8 cellular contexts compared by ENCODE assay signal in the genomic region with DNA sequence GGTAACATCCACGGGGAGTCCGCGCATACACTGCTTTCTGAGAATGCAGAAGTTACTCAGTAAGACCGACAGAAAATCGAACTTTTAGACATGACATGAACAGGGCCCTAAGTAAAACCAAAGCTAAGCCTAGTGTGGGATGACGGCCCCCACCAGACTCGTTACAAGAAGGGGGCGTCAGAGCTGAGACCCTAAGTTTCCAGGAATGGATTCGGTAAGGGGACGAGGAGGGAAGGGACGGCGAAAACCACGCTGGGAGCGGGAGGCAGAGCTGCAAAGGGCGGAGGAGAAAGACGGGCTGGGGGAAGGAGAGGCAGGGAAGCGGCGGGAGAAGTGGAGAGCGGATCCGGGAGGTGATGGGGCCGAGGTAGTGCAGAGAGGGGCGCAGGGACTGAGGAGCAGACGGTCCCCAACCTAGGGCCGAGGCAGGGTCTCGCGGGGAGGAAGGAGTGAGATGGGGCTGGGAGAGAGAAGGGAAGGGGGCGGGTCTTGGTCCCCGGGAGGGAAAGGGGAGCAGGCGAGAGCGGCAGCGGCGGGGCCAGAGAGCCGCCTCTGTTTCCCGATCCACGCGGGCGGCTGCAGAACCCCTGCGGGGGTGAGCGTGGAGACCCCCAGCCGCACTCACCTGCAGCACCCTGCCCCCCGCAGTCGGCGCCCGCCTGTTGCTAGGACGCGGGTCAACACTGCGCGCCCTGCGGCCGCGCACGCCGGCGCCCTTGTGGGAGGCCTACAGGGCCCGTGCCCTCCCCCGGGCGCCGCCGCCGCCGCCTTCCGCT. TPM values are rescaled to one million over a fixed set of nuclear protein-coding genes. Genes with fewer than 3 reads are reported as not detected.
A peak's percentile ranks its signal among the peaks of the same experiment; 100 is the strongest.
DNase-seq lines count a peak whose midpoint lies in the region; ATAC-seq, FAIRE-seq and TF ChIP-seq lines count a peak whose summit lies in the region.

No MANE protein-coding gene starts in this region.

- peak; percentile 7 to 31 for DNase-seq in NCI-H524 (lab: John Stamatoyannopoulos, UW)
- DNase-seq in NCI-H524 treated with DMSO at 0.1 percent for 48 hours (lab: John Stamatoyannopoulos, UW) = no peak
- DNase-seq in RWPE2 (ENCODE audit: low spot score) = peak; percentile 61
- peak; percentile 24 for DNase-seq in choroid plexus epithelial cell (ENCODE audit: low read depth)
- DNase-seq in left kidney (ENCODE audit: low read depth, low spot score) = peak; percentile 83
- DNase-seq in stimulated activated CD8-positive, alpha-beta memory T cell treated with anti-CD3 and anti-CD28 coated beads, Interleukin-4, amount 100 ng/mL, for 24 hours (ENCODE audit: low read depth) = peak; percentile 10
- DNase-seq in GM12892 (ENCODE audit: insufficient read length) = no peak

- no peaks in the 10 kb centered on the region for H3K4me1 ChIP-seq in RWPE2 (ENCODE audit: insufficient read depth, poor library complexity, severe bottlenecking)

- no peak overlapping the region for H3K27ac ChIP-seq in RWPE2 (ENCODE audit: poor library complexity, severe bottlenecking)

- no peaks in the 10 kb centered on the region for H3K27me3 ChIP-seq in RWPE2 (ENCODE audit: insufficient read depth, poor library complexity, severe bottlenecking)

- H3K36me3 ChIP-seq in RWPE2 (ENCODE audit: low read depth) = 0 out of 2 replicates have a peak, but pooled peaks cover 2% of the 10 kb centered on the region

- no peak for TF ChIP-seq POLR2A in GM12892 (IDR thresholded peaks at IDR 0.05; ENCODE audit: low read depth, low read length)

- TF ChIP-seq CTCF in RWPE2 (IDR thresholded peaks at IDR 0.05; ENCODE audit: poor library complexity, severe bottlenecking) (no peak), choroid plexus epithelial cell (conservative IDR thresholded peaks at IDR 0.05; ENCODE audit: low read depth, low read length) (no peak)

- FAIRE-seq in GM12892 (lab: Jason Lieb, UNC) = no peak

- H3K4me3 ChIP-seq in RWPE2 (ENCODE audit: severe bottlenecking) (peak overlapping the region; percentile 90), choroid plexus epithelial cell (ENCODE audit: low read depth, low read length) (peak overlapping the region; percentile 57)

- no peaks in the 10 kb centered on the region for H3K9me3 ChIP-seq in RWPE2 (ENCODE audit: severe bottlenecking)

- ATAC-seq in RWPE2 (ENCODE audit: low read depth) (peak; percentile 83), GM21390 (IDR thresholded peaks at IDR 0.05; ENCODE audit: unreplicated experiment) (no peak)

RNA-seq across cellular contexts. Expression of gene ODAD2, which starts 0.5 kb away (rescaled TPM):
- not detected for polyA plus RNA-seq in GM12892 (2012; ENCODE audit: missing spikeins)

Comparison
In these comparisons a context has a peak if more than half of its experiments do, and no peak if none do; other contexts are left out.
1. DNase-seq: peak in NCI-H524 (2 of 2), RWPE2 (single experiment), choroid plexus epithelial cell (single experiment), left kidney (single experiment) and stimulated activated CD8-positive, alpha-beta memory T cell treated with anti-CD3 and anti-CD28 coated beads, Interleukin-4, amount 100 ng/mL, for 24 hours (single experiment); none in NCI-H524 treated with DMSO at 0.1 percent for 48 hours (single experiment) and GM12892 (single experiment).